ENCODE assay signal across 11 cellular contexts in the genomic region with DNA sequence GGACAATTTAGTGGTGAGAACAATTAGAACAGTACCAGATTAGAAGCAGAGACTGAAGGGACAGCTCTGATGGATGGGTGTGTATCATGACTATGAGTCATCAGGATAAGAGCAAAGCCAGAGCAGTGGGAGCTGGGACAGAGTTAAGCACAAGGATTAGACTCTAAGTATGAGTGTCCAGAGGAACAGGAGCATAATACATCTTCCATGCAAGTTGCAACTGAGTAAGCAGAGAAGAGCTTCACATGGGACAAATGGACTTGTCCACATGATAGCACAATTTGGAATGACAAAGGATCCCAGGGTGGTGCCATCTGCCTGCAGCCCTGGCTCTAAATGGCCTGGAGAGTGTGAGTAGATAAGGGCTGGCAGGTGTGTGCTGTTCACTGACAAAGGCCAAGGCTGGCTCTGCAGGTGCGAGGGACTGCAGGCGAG.
DNase-seq lines count a peak whose midpoint lies in the region; ATAC-seq and TF ChIP-seq lines count a peak whose summit lies in the region.
"Had no signal": no experiment of that assay in that cellular context is flagged by ENCODE, and none has a peak within 500 bp of the region (broad histone marks: within the 10 kb centered on the region; RNA-seq: fewer than 3 reads in every experiment).

No MANE protein-coding gene starts in this region.

- no peak overlapping the region for H3K4me3 ChIP-seq in Panc1 (ENCODE audit: low read depth in 2 of 2, low read length in 2 of 2)
- no peak overlapping the region for H3K4me3 ChIP-seq in right atrium auricular region
- H3K4me3 ChIP-seq: dorsolateral prefrontal cortex had no signal

- TF ChIP-seq CTCF in Panc1 (IDR thresholded peaks at IDR 0.05) (no peak), right atrium auricular region (IDR thresholded peaks at IDR 0.05) (no peak), endothelial cell (IDR thresholded peaks at IDR 0.05; ENCODE audit: unreplicated experiment) (no peak)

- H3K27me3 Mint-ChIP-seq in endothelial cell (ENCODE audit: unreplicated experiment), result no peaks in the 10 kb centered on the region
- H3K27me3 Mint-ChIP-seq: activated CD4-positive, alpha-beta T cell treated with anti-CD3 and anti-CD28 coated beads, Interleukin-2, amount 10 ng/mL, durations not matched to agents 24 days and 14 days had no signal

- no peaks in the 10 kb centered on the region for H3K27me3 ChIP-seq in Panc1 (ENCODE audit: control insufficient read depth, insufficient read depth, low read length)
- no peaks in the 10 kb centered on the region for H3K27me3 ChIP-seq in right atrium auricular region
- H3K27me3 ChIP-seq: dorsolateral prefrontal cortex had no signal

- POLR2A ChIA-PET in Panc1 (lab: Charles Lee), result no interaction called here

- no peaks in the 10 kb centered on the region for H3K36me3 Mint-ChIP-seq in endothelial cell (ENCODE audit: low read depth, unreplicated experiment)

- ATAC-seq in Right ventricle myocardium superior (ENCODE audit: poor library complexity), result peak; percentile 59
- ATAC-seq in Panc1, result peak; percentile 58; the same call in 1 of the 2 replicates
- ATAC-seq in GM18520 (IDR thresholded peaks at IDR 0.05; ENCODE audit: unreplicated experiment), result no peak
- no peak for ATAC-seq in GM19351 (IDR thresholded peaks at IDR 0.05; ENCODE audit: unreplicated experiment)
- no peak for ATAC-seq in HG03378 (IDR thresholded peaks at IDR 0.05; ENCODE audit: unreplicated experiment)

- intact Hi-C loops in Right ventricle myocardium superior (cut with DNase I) (no loop called here), cardiac septum (cut with DNase I) (no loop called here), Panc1 (cut with micrococcal nuclease; ENCODE audit: unreplicated experiment) (no loop called here)

- in situ Hi-C loops in Panc1 (cut with HindIII; ENCODE audit: low pct_unique_long_range_greater_than_20kb, low sequenced_read_pairs), result no loop called here

- H3K4me1 ChIP-seq in Panc1 (ENCODE audit: control insufficient read depth, insufficient read depth, low read length) (no peaks in the 10 kb centered on the region; the same call in 1 of the 2 replicates), right atrium auricular region (peaks cover 0 to 32% of the 10 kb centered on the region in 2 donors)

- H3K4me3 Mint-ChIP-seq in endothelial cell (ENCODE audit: unreplicated experiment), result no peak overlapping the region
- H3K4me3 Mint-ChIP-seq: activated CD4-positive, alpha-beta T cell treated with anti-CD3 and anti-CD28 coated beads, Interleukin-2, amount 10 ng/mL, durations not matched to agents 24 days and 14 days had no signal

- no peak for DNase-seq in Right ventricle myocardium superior
- no peak for DNase-seq in cardiac septum (ENCODE audit: low spot score)
- DNase-seq in Panc1 (ENCODE audit: low read depth, low spot score), result no peak
- DNase-seq in right atrium auricular region (ENCODE audit: low spot score), result no peak
- DNase-seq in endothelial cell (ENCODE audit: low spot score), result no peak
- DNase-seq: activated CD4-positive, alpha-beta T cell treated with anti-CD3 and anti-CD28 coated beads, Interleukin-2, amount 10 ng/mL, durations not matched to agents 24 days and 14 days; NCI-H526 treated with DMSO at 0.1 percent for 48 hours had no signal

- H3K27ac ChIP-seq in Panc1 (ENCODE audit: low read length), result no peak overlapping the region
- peak overlapping the region; percentile 54 to 80 for H3K27ac ChIP-seq in right atrium auricular region
- H3K27ac ChIP-seq: dorsolateral prefrontal cortex had no signal

- BruUV-seq in Panc1 (replicated peaks; lab: Mats Ljungman, UMichigan), result no TSS peak

- peaks cover 3% of the 10 kb centered on the region for H3K4me1 Mint-ChIP-seq in endothelial cell (ENCODE audit: unreplicated experiment)
- H3K4me1 Mint-ChIP-seq: activated CD4-positive, alpha-beta T cell treated with anti-CD3 and anti-CD28 coated beads, Interleukin-2, amount 10 ng/mL, durations not matched to agents 24 days and 14 days had no signal

- H3K36me3 ChIP-seq in Panc1 (ENCODE audit: control insufficient read depth, insufficient read depth, low read length) (no peaks in the 10 kb centered on the region), right atrium auricular region (no peaks in the 10 kb centered on the region)

- CTCF ChIA-PET in Panc1 (lab: Charles Lee), result no interaction called here

- no peaks in the 10 kb centered on the region for H3K9me3 Mint-ChIP-seq in endothelial cell (ENCODE audit: unreplicated experiment)
- H3K9me3 Mint-ChIP-seq: activated CD4-positive, alpha-beta T cell treated with anti-CD3 and anti-CD28 coated beads, Interleukin-2, amount 10 ng/mL, durations not matched to agents 24 days and 14 days had no signal

- H3K27ac Mint-ChIP-seq in endothelial cell (ENCODE audit: unreplicated experiment), result no peak overlapping the region
- H3K27ac Mint-ChIP-seq: activated CD4-positive, alpha-beta T cell treated with anti-CD3 and anti-CD28 coated beads, Interleukin-2, amount 10 ng/mL, durations not matched to agents 24 days and 14 days had no signal

- H3K9me3 ChIP-seq in Panc1 (ENCODE audit: control insufficient read depth, insufficient read depth, low read depth, low read length) (no peaks in the 10 kb centered on the region), right atrium auricular region (no peaks in the 10 kb centered on the region)

Comparison
In these comparisons a context has a peak if more than half of its experiments do, and no peak if none do; other contexts are left out.
1. ATAC-seq: peak in Right ventricle myocardium superior (single experiment) and Panc1 (single experiment); none in GM18520 (single experiment), GM19351 (single experiment) and HG03378 (single experiment).